ENCODE assay signal across 16 cellular contexts in genomic region chr18:58481321-58482180, GRCh38.
"Had no signal": no experiment of that assay in that cellular context is flagged by ENCODE, and none has a peak within 500 bp of the region (broad histone marks: within the 10 kb centered on the region; RNA-seq: fewer than 3 reads in every experiment).

No MANE protein-coding gene starts in this region.

- H3K36me3 ChIP-seq: heart left ventricle, left lung, tibial artery, upper lobe of left lung, vagina had no signal

- DNase-seq: effector memory CD4-positive, alpha-beta T cell; heart left ventricle; hypothalamus; left lung; mesendoderm; naive B cell; right cardiac atrium; stimulated activated CD4-positive, alpha-beta T cell treated with anti-CD3 and anti-CD28 coated beads, Interleukin-4, amount 100 ng/mL, for 24 hours; tibial artery; upper lobe of left lung had no signal

- H3K27ac ChIP-seq: heart left ventricle, left lung, tibial artery, upper lobe of left lung, vagina had no signal

- H3K9me3 ChIP-seq: heart left ventricle, left lung, tibial artery, upper lobe of left lung, vagina had no signal

- H3K4me1 ChIP-seq: tibial artery had no signal

- FAIRE-seq: endometrium, frontal cortex, islet of Langerhans had no signal

- ATAC-seq: esophagus mucosa; heart left ventricle; left lung; right cardiac atrium; stimulated activated memory B cell treated with anti-CD40 and anti-IgM and Interleukin-4, amounts not matched to agents 10 μg/mL and 1 μg/mL and 100 μg/mL, for 72 hours had no signal

- H3K4me3 ChIP-seq: heart left ventricle, left lung, tibial artery, upper lobe of left lung, vagina had no signal

- H3K27me3 ChIP-seq: heart left ventricle, left lung, tibial artery, upper lobe of left lung, vagina had no signal
